In genomic region chr15:100284191-100284590, GRCh38 we compare ENCODE assay signal across 1 cellular context.
TF ChIP-seq lines count a peak whose summit lies in the region.

No MANE protein-coding gene starts in this region.

TF ChIP-seq in SK-N-SH, 30 proteins besides CTCF, POLR2A, EP300 and RAD21:
- no peak for TF ChIP-seq NFIC (IDR thresholded peaks at IDR 0.05; ENCODE audit: borderline replicate concordance)
- TF ChIP-seq MXI1 (IDR thresholded peaks at IDR 0.05; ENCODE audit: low read depth, low read length): no peak
- no peak for TF ChIP-seq NRF1 (IDR thresholded peaks at IDR 0.05; ENCODE audit: low read depth, low read length)
- no peak for TF ChIP-seq IRF3 (IDR thresholded peaks at IDR 0.05; ENCODE audit: low read depth, low read length)
TF ChIP-seq in SK-N-SH: peak in this region for 0.
